Comparison of ENCODE assay signal across 8 cellular contexts in genomic region chr1:192580351-192580962, GRCh38. TPM values are rescaled to one million over a fixed set of nuclear protein-coding genes. Genes with fewer than 3 reads are reported as not detected.
DNase-seq lines count a peak whose midpoint lies in the region; ATAC-seq and TF ChIP-seq lines count a peak whose summit lies in the region.

No MANE protein-coding gene starts in this region.

- CTCF ChIA-PET in Caco-2 (lab: Charles Lee), result no interaction called here
- CTCF ChIA-PET in RWPE1 (lab: Yijun Ruan, JAX), result interaction anchor here (0.5 to 2.0 kb wide), 5 partner anchors 18 to 187 kb away, joined by 3 to 7 read pairs (median 5); no protein-coding TSS in a partner anchor

- H3K9me3 ChIP-seq in Caco-2 (no peaks in the 10 kb centered on the region), neural progenitor cell (ENCODE audit: low read depth) (no peaks in the 10 kb centered on the region)

- POLR2A ChIA-PET in Caco-2 (lab: Charles Lee), result no interaction called here
- POLR2A ChIA-PET in RWPE1 (lab: Yijun Ruan, JAX; ENCODE audit: low non-redundant PET), result no interaction called here

- H3K4me2 ChIP-seq in neural progenitor cell, result no peak overlapping the region

- ATAC-seq in HG03060 (IDR thresholded peaks at IDR 0.05; ENCODE audit: low read depth, unreplicated experiment), result peak; percentile 21

- H3K4me1 Mint-ChIP-seq in Caco-2 (ENCODE audit: low read depth, unreplicated experiment), result no peaks in the 10 kb centered on the region
- H3K4me1 Mint-ChIP-seq in neural progenitor cell, result peaks cover 4% of the 10 kb centered on the region

- H3K27me3 ChIP-seq in Caco-2 (replicated peaks; ENCODE audit: control insufficient read depth, insufficient read depth, low read length) (no peaks in the 10 kb centered on the region), neural progenitor cell (no peaks in the 10 kb centered on the region)

- no peaks in the 10 kb centered on the region for H3K79me2 ChIP-seq in neural progenitor cell (ENCODE audit: low read depth)

- TF ChIP-seq CTCF in Caco-2 (IDR thresholded peaks at IDR 0.05; ENCODE audit: insufficient read depth in 1 of 2, low read depth in 1 of 2, low read length in 1 of 2, severe bottlenecking in 1 of 2, unreplicated experiment in 1 of 2), result peak; percentile 25 to 35
- peak; percentile 27; the same call in 1 of the 2 replicates for TF ChIP-seq CTCF in RWPE1 (conservative IDR thresholded peaks at IDR 0.05; ENCODE audit: low read depth)
- TF ChIP-seq CTCF in epithelial cell of proximal tubule (conservative IDR thresholded peaks at IDR 0.05; ENCODE audit: low read depth, low read length), result peak; percentile 77
- TF ChIP-seq CTCF in neural progenitor cell (IDR thresholded peaks at IDR 0.05), result peak; percentile 46

- H3K9ac ChIP-seq in neural progenitor cell, result no peak overlapping the region

- no peak overlapping the region for H2AFZ ChIP-seq in neural progenitor cell (replicated peaks)

- no peaks in the 10 kb centered on the region for H4K20me1 ChIP-seq in neural progenitor cell (ENCODE audit: low read depth)

- no peaks in the 10 kb centered on the region for H3K27me3 Mint-ChIP-seq in Caco-2 (ENCODE audit: insufficient read depth, unreplicated experiment)
- H3K27me3 Mint-ChIP-seq in neural progenitor cell (ENCODE audit: insufficient read depth, low read depth), result no peaks in the 10 kb centered on the region

- no peaks in the 10 kb centered on the region for H3F3A ChIP-seq in neural progenitor cell (ENCODE audit: low read depth)

- H3K9me3 Mint-ChIP-seq in Caco-2 (ENCODE audit: unreplicated experiment) (no peaks in the 10 kb centered on the region), neural progenitor cell (no peaks in the 10 kb centered on the region)

- peak in 1 of 2 experiments; percentile 9 for DNase-seq in Caco-2
- peak; percentile 52 for DNase-seq in RWPE1 (ENCODE audit: low spot score)
- DNase-seq in epithelial cell of proximal tubule (ENCODE audit: low read depth), result no peak
- DNase-seq in neural progenitor cell (ENCODE audit: low spot score), result peak; percentile 38
- DNase-seq in NCI-H510A treated with DMSO at 0.1 percent for 48 hours (lab: John Stamatoyannopoulos, UW), result no peak
- DNase-seq in posterior vena cava (ENCODE audit: low spot score), result no peak

- H3K36me3 ChIP-seq in Caco-2 (ENCODE audit: control insufficient read depth, insufficient read depth, low read length), result no peaks in the 10 kb centered on the region
- no peaks in the 10 kb centered on the region for H3K36me3 ChIP-seq in neural progenitor cell

- no peak overlapping the region for H3K4me3 ChIP-seq in Caco-2 (ENCODE audit: low read depth, low read length)
- H3K4me3 ChIP-seq in epithelial cell of proximal tubule (ENCODE audit: low read depth, low read length), result no peak overlapping the region
- H3K4me3 ChIP-seq in neural progenitor cell, result no peak overlapping the region

- no TSS peak for BruUV-seq in Caco-2 (replicated peaks; lab: Mats Ljungman, UMichigan)

- TF ChIP-seq POLR2A in GM18526 (IDR thresholded peaks at IDR 0.05; ENCODE audit: extremely low read depth, insufficient read length), result peak; percentile 45

- H3K4me3 Mint-ChIP-seq in Caco-2 (ENCODE audit: unreplicated experiment) (no peak overlapping the region), neural progenitor cell (no peak overlapping the region)

- H3K36me3 Mint-ChIP-seq in Caco-2 (ENCODE audit: insufficient read depth, unreplicated experiment) (no peaks in the 10 kb centered on the region), neural progenitor cell (no peaks in the 10 kb centered on the region)

- H3K27ac ChIP-seq in RWPE1, result no peak overlapping the region
- no peak overlapping the region for H3K27ac ChIP-seq in neural progenitor cell

- intact Hi-C loops in Caco-2 (cut with micrococcal nuclease; ENCODE audit: unreplicated experiment) (loop anchor here (1.0 to 2.0 kb wide), 3 partner anchors 30 to 103 kb away; no protein-coding TSS in a partner anchor), posterior vena cava (cut with DNase I) (loop anchor here in 1 of 2 donors (10.0 kb wide), 1 partner anchor 106 kb away; no protein-coding TSS in a partner anchor)

- H3K27ac Mint-ChIP-seq in Caco-2 (ENCODE audit: unreplicated experiment), result no peak overlapping the region
- H3K27ac Mint-ChIP-seq in neural progenitor cell, result no peak overlapping the region

- H3K4me1 ChIP-seq in Caco-2 (no peaks in the 10 kb centered on the region), neural progenitor cell (no peaks in the 10 kb centered on the region)

RNA-seq across cellular contexts. Expression of gene RGS1, which starts 4.9 kb away (rescaled TPM):
- total RNA-seq in Caco-2 (2022), result not detected in 2 replicates
- not detected in 2 replicates for total RNA-seq in epithelial cell of proximal tubule
- not detected in 2 replicates for total RNA-seq in neural progenitor cell (ENCODE audit: low replicate concordance)
- 10 to 100 TPM; 13.0 to 32.0 TPM for total RNA-seq in posterior vena cava

RNA-seq across cellular contexts. Expression of gene RGS13, which starts 55.5 kb away (rescaled TPM):
- total RNA-seq in Caco-2 (2022), result not detected in 2 replicates
- not detected in 2 replicates for total RNA-seq in epithelial cell of proximal tubule
- not detected in 2 replicates for total RNA-seq in neural progenitor cell (ENCODE audit: low replicate concordance)
- total RNA-seq in posterior vena cava, result 1 to 10 TPM in 1 of 2 donors, under 1 TPM in 1; 0.81 to 1.2 TPM

Comparison
In these comparisons a context has a peak if more than half of its experiments do, and no peak if none do; other contexts are left out.
1. DNase-seq: peak in RWPE1 (single experiment) and neural progenitor cell (single experiment); none in epithelial cell of proximal tubule (single experiment), NCI-H510A treated with DMSO at 0.1 percent for 48 hours (single experiment) and posterior vena cava (single experiment).
2. CTCF ChIP-seq: peak in every context shown above with its lines; median percentile 77 in epithelial cell of proximal tubule; 46 in neural progenitor cell; 30 in Caco-2; 27 in RWPE1.
3. RNA of gene RGS1, which starts 4.9 kb away (total RNA-seq): 13.0 to 32.0 TPM in posterior vena cava; not detected in Caco-2, not detected in epithelial cell of proximal tubule and not detected in neural progenitor cell; every median in the first group is over 10 times any median in the second.